In the genomic region with DNA sequence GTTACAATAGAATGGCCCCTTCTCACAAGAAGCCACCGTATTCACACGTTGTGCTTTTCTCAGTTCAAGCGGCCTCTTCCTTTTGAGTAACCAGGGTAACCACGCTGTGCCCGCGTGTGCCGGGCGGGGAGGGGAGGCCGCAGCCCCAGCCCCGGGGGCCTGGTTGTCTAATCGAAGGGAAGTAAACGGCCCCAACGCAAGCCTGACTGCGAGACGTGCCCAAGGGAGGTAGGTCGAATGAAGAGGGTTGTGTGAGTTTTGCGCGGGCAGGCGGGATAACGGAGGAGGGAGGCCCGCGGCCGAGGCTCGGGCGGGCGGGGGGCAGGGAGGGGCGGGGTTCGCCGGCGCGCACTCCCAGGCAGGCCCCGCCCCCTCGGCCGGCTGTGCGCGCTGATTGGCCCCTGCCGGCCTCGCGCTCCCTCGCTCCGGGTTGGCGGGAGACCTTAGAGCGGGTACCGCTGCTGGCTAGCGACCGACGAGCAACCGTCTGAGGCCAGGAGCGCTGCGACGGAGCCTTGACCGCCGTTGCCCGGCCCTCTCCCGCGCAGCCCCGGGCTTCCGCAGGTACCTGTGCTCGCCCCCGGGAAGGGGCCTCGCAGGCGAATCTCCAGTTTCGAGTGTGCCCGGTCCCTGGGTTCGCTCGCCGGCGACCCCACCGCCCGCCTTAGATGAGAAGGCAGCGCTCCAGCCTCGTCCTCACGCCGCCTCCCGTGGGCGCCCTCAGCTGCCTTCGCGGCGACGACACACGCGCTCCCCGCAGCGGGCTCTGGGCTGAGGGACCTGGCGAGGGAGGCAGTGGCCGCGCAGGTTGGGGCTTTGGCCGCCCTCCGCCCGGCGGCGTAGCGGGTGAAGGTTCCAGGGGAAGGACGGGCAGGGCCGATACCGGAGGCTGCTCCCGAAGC, we compare ENCODE assay signal across 8 cellular contexts. TPM values are rescaled to one million over a fixed set of nuclear protein-coding genes. Genes with fewer than 3 reads are reported as not detected.
A peak's percentile ranks its signal among the peaks of the same experiment; 100 is the strongest.
DNase-seq lines count a peak whose midpoint lies in the region; ATAC-seq and TF ChIP-seq lines count a peak whose summit lies in the region.

Gene SPDYA, plus strand, starts transcription at position 451 of the 902 bp plus-strand sequence. CDS start 5,181 bp downstream, outside the sequence.

- H3K27me3 ChIP-seq in ovary (no peaks in the 10 kb centered on the region), thoracic aorta (replicated peaks; ENCODE audit: insufficient read depth) (no peaks in the 10 kb centered on the region)

- DNase-seq in AG04449 (ENCODE audit: low read depth, low spot score) (no peak), SIG-M5 (lab: John Stamatoyannopoulos, UW) (peak; percentile 28), glomerular endothelial cell (ENCODE audit: extremely low read depth, low read depth, low spot score) (peak; percentile 22), ovary (peak; percentile 75 to 84 (median 78)), thoracic aorta (ENCODE audit: low spot score) (peak; percentile 22)
- peak; percentile 87 for DNase-seq in activated naive CD4-positive, alpha-beta T cell treated with anti-CD3 and anti-CD28 coated beads, Interleukin-2, amount 10 ng/mL, durations not matched to agents 7 days and 5 days

- WGBS in ovary, 3 donors = 1 to 3% (median 2%) methylated on average over 58 to 97 of the region's 97 CpGs

- no peaks in the 10 kb centered on the region for H3K9me3 Mint-ChIP-seq in activated naive CD4-positive, alpha-beta T cell treated with anti-CD3 and anti-CD28 coated beads, Interleukin-2, amount 10 ng/mL, durations not matched to agents 7 days and 5 days

- H3K27ac ChIP-seq in ovary (no peak within 1 kb of the TSS), thoracic aorta (peak within 1 kb of the TSS in 1 of 2 donors; percentile 43)

- no peak for TF ChIP-seq POLR2A in ovary (IDR thresholded peaks at IDR 0.05)

- no peak for TF ChIP-seq EP300 in ovary (IDR thresholded peaks at IDR 0.05)

- H3K27me3 Mint-ChIP-seq in activated naive CD4-positive, alpha-beta T cell treated with anti-CD3 and anti-CD28 coated beads, Interleukin-2, amount 10 ng/mL, durations not matched to agents 7 days and 5 days = peaks cover 15% of the 10 kb centered on the region

- no peak for TF ChIP-seq CTCF in AG04449 (IDR thresholded peaks at IDR 0.05; ENCODE audit: insufficient read depth, low read length, missing control alignments)
- TF ChIP-seq CTCF in ovary (IDR thresholded peaks at IDR 0.05) = peak in 1 of 3 donors; percentile 8
- TF ChIP-seq CTCF in thoracic aorta (IDR thresholded peaks at IDR 0.05) = no peak

- no peaks in the 10 kb centered on the region for H3K36me3 ChIP-seq in ovary
- peaks cover 11% of the 10 kb centered on the region for H3K36me3 ChIP-seq in thoracic aorta

- CTCF ChIA-PET in AG04449 (lab: Yijun Ruan, JAX) = interaction anchor here (1.0 to 5.0 kb wide), 7 partner anchors 9 to 243 kb away, joined by 3 to 29 read pairs (median 6); no protein-coding TSS in a partner anchor
- CTCF ChIA-PET in activated naive CD4-positive, alpha-beta T cell treated with anti-CD3 and anti-CD28 coated beads, Interleukin-2, amount 10 ng/mL, durations not matched to agents 7 days and 5 days (lab: Charles Lee) = interaction anchor here (1.1 to 2.0 kb wide), 3 partner anchors 70 to 244 kb away, joined by 3 to 6 read pairs (median 4); no protein-coding TSS in a partner anchor

- no peaks in the 10 kb centered on the region for H3K9me3 ChIP-seq in ovary
- no peaks in the 10 kb centered on the region for H3K9me3 ChIP-seq in thoracic aorta

- H3K4me3 Mint-ChIP-seq in activated naive CD4-positive, alpha-beta T cell treated with anti-CD3 and anti-CD28 coated beads, Interleukin-2, amount 10 ng/mL, durations not matched to agents 7 days and 5 days = peak within 1 kb of the TSS; percentile 79

- H3K36me3 Mint-ChIP-seq in activated naive CD4-positive, alpha-beta T cell treated with anti-CD3 and anti-CD28 coated beads, Interleukin-2, amount 10 ng/mL, durations not matched to agents 7 days and 5 days = peaks cover 16% of the 10 kb centered on the region

- peak within 1 kb of the TSS; percentile 77 for H3K27ac Mint-ChIP-seq in activated naive CD4-positive, alpha-beta T cell treated with anti-CD3 and anti-CD28 coated beads, Interleukin-2, amount 10 ng/mL, durations not matched to agents 7 days and 5 days

- H3K4me1 Mint-ChIP-seq in activated naive CD4-positive, alpha-beta T cell treated with anti-CD3 and anti-CD28 coated beads, Interleukin-2, amount 10 ng/mL, durations not matched to agents 7 days and 5 days = peaks cover 19% of the 10 kb centered on the region

- peak; percentile 87 for ATAC-seq in GM19025 (IDR thresholded peaks at IDR 0.05; ENCODE audit: low read depth, unreplicated experiment)
- peak; percentile 76 for ATAC-seq in HG03342 (IDR thresholded peaks at IDR 0.05; ENCODE audit: unreplicated experiment)
- ATAC-seq in thoracic aorta (ENCODE audit: insufficient number of reproducible peaks, low FRiP score, low read depth) = peak; percentile 66

- intact Hi-C loops in ovary (cut with DNase I) = no loop called here

- H3K4me1 ChIP-seq in ovary (ENCODE audit: insufficient read depth) (no peaks in the 10 kb centered on the region), thoracic aorta (ENCODE audit: control insufficient read depth in 1 of 2, low read depth in 2 of 2) (peaks cover 0 to 9% of the 10 kb centered on the region in 2 donors)

- POLR2A ChIA-PET in AG04449 (lab: Yijun Ruan, JAX) = interaction anchor here (0.6 kb wide), 1 partner anchor 85 kb away, joined by 3 read pairs; no protein-coding TSS in a partner anchor

- peak within 1 kb of the TSS; percentile 65 for H3K4me3 ChIP-seq in AG04449 (ENCODE audit: low read depth, low read length)
- H3K4me3 ChIP-seq in ovary = peak within 1 kb of the TSS; percentile 38
- H3K4me3 ChIP-seq in thoracic aorta = peak within 1 kb of the TSS; percentile 78

RNA-seq across cellular contexts. Expression of gene SPDYA, which starts in this region (rescaled TPM):
- total RNA-seq in glomerular endothelial cell (0.39 TPM in 1 of 2 replicates, not detected in the other), ovary (1 to 10 TPM in 4 of 7 donors, under 1 TPM in 3; 0.58 to 4.3 (median 1.8) TPM), thoracic aorta (1 to 10 TPM; 3.0 to 5.3 TPM)
- under 1 TPM; 0.13 to 0.53 TPM for polyA plus RNA-seq in ovary

Comparison
In these comparisons a context has a peak if more than half of its experiments do, and no peak if none do; other contexts are left out.
1. Peak in DNase-seq in glomerular endothelial cell; RNA of the gene not detected or under 1 TPM.